10 cellular contexts compared by ENCODE assay signal in genomic region chr7:126411032-126411820, GRCh38.
DNase-seq lines count a peak whose midpoint lies in the region; ATAC-seq lines count a peak whose summit lies in the region.
"Had no signal": no experiment of that assay in that cellular context is flagged by ENCODE, and none has a peak within 500 bp of the region (broad histone marks: within the 10 kb centered on the region; RNA-seq: fewer than 3 reads in every experiment).

No MANE protein-coding gene starts in this region.

- intact Hi-C loops in sciatic nerve (cut with DNase I): no loop called here

- ATAC-seq in GM19043 (IDR thresholded peaks at IDR 0.05; ENCODE audit: low read depth, unreplicated experiment) (peak; percentile 47), HG02852 (IDR thresholded peaks at IDR 0.05; ENCODE audit: unreplicated experiment) (peak; percentile 64), sciatic nerve (no peak)
- ATAC-seq: effector memory CD8-positive, alpha-beta T cell had no signal

- DNase-seq in ACHN: peak; percentile 41
- DNase-seq in NCI-H526 (lab: John Stamatoyannopoulos, UW): peak; percentile 80 to 83
- no peak for DNase-seq in NCI-H1105 (lab: John Stamatoyannopoulos, UW)
- no peak for DNase-seq in globus pallidus (ENCODE audit: low spot score)
- DNase-seq in sciatic nerve (ENCODE audit: low spot score): no peak
- DNase-seq in T1000 (lab: John Stamatoyannopoulos, UW): no peak
- DNase-seq: effector memory CD8-positive, alpha-beta T cell; NCI-H226 had no signal

- in situ Hi-C loops in ACHN (cut with HindIII; ENCODE audit: low pct_ligation_motif_present, low pct_unique_long_range_greater_than_20kb, low sequenced_read_pairs): no loop called here

Comparison
In these comparisons a context has a peak if more than half of its experiments do, and no peak if none do; other contexts are left out.
1. DNase-seq: peak in ACHN (single experiment) and NCI-H526 (2 of 2); none in NCI-H1105 (single experiment), globus pallidus (single experiment), sciatic nerve (single experiment) and T1000 (single experiment).